In the genomic region with DNA sequence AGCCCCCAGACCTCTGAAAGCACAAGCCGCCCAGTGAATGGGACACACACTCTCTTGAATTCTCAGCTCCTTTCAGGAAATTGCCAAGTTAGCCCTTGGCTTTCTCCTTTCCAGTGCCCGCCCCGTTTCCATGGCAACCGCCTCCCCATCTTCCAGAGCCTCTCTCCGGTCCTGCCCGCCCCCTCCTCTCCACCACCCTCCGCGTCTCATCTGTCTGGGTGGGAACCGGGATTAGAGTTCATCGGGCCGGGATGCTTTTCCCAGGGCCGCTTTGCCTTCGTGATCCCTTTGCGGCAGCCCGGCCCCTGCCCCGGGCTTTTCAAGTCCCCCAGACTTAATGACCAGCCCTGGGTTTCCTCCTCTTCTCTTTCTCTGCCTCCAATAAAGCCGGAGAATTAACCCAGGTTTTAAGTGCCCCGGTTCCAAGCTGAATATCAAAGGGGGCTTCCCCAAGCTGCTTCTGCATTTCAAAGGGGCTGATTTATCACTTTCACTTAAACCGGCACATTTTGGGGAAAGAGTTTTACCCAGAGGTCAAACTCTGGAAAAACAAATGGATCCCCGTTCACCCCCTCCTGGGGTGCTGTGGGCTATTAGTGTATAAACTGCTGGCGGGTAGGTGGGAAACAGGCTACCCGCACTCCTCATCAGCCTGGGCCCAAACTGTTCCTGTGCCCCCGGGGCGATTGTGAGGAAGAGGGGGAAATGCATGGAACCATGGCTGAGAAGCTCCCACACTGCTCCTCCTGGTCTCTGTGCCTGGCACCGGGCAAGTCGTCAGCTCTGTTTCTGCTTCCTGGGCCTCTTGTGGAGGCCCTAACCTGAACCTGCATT, we compare ENCODE assay signal across 1 cellular context.
TF ChIP-seq lines count a peak whose summit lies in the region.

No MANE protein-coding gene starts in this region.

TF ChIP-seq in HepG2, 621 proteins besides CTCF, POLR2A, EP300 and RAD21:
- TF ChIP-seq MNT (IDR thresholded peaks at IDR 0.05): no peak
- peak; percentile 32; the same call in 1 of the 2 replicates for TF ChIP-seq RFX1 (IDR thresholded peaks at IDR 0.05)
